In genomic region chr5:86565197-86565789, GRCh38 we compare ENCODE assay signal across 17 cellular contexts. TPM values are rescaled to one million over a fixed set of nuclear protein-coding genes. Genes with fewer than 3 reads are reported as not detected.
DNase-seq lines count a peak whose midpoint lies in the region; ATAC-seq, FAIRE-seq and TF ChIP-seq lines count a peak whose summit lies in the region.
"Had no signal": no experiment of that assay in that cellular context is flagged by ENCODE, and none has a peak within 500 bp of the region (broad histone marks: within the 10 kb centered on the region; RNA-seq: fewer than 3 reads in every experiment).

No MANE protein-coding gene starts in this region.

- intact Hi-C loops in HepG2 (cut with micrococcal nuclease; ENCODE audit: unreplicated experiment) (loop anchor here (10.0 kb wide), 1 partner anchor 110 kb away; no protein-coding TSS in a partner anchor), right lobe of liver (cut with DNase I) (no loop called here), MCF 10A (cut with micrococcal nuclease) (no loop called here)

- peak overlapping the region; percentile 68 for H2AFZ ChIP-seq in HepG2 (ENCODE audit: low read length)

- POLR2A ChIA-PET in HepG2 (lab: Yijun Ruan, JAX) (no interaction called here), MCF 10A (lab: Yijun Ruan, JAX) (interaction anchor here (0.5 to 0.6 kb wide), 2 partner anchors 570 to 846 kb away, joined by 3 to 4 read pairs; no protein-coding TSS in a partner anchor)

- H3K27me3 Mint-ChIP-seq in MCF 10A (ENCODE audit: insufficient read depth, unreplicated experiment) = peaks cover 25% of the 10 kb centered on the region
- H3K27me3 Mint-ChIP-seq: activated naive CD4-positive, alpha-beta T cell treated with anti-CD3 and anti-CD28 coated beads, Interleukin-2, amount 10 ng/mL, durations not matched to agents 7 days and 5 days had no signal

- no peaks in the 10 kb centered on the region for H3K36me3 Mint-ChIP-seq in MCF 10A (ENCODE audit: insufficient read depth, unreplicated experiment)
- H3K36me3 Mint-ChIP-seq: activated naive CD4-positive, alpha-beta T cell treated with anti-CD3 and anti-CD28 coated beads, Interleukin-2, amount 10 ng/mL, durations not matched to agents 7 days and 5 days had no signal

- peak overlapping the region; percentile 36; the same call in 1 of the 2 replicates for H3K9ac ChIP-seq in HepG2 (ENCODE audit: insufficient read depth, low read depth, low read length)

- TF ChIP-seq POLR2A in HepG2 (IDR thresholded peaks at IDR 0.05; ENCODE audit: insufficient read depth in 1 of 2, low read depth in 2 of 2, low read length in 2 of 2) = no peak
- TF ChIP-seq POLR2A in right lobe of liver (IDR thresholded peaks at IDR 0.05) = no peak

- H4K20me1 ChIP-seq in HepG2 (ENCODE audit: insufficient read depth, low read length) = no peaks in the 10 kb centered on the region

- H3K4me1 ChIP-seq in HepG2 (ENCODE audit: insufficient read depth, low read length) = peaks cover 17% of the 10 kb centered on the region
- no peaks in the 10 kb centered on the region for H3K4me1 ChIP-seq in right lobe of liver

- H3K9me3 ChIP-seq in HepG2 (ENCODE audit: low read length) (peaks cover 3% of the 10 kb centered on the region; the same call in 1 of the 2 replicates), right lobe of liver (no peaks in the 10 kb centered on the region)

- no peak overlapping the region for H3K27ac ChIP-seq in HepG2 (ENCODE audit: extremely low read length, insufficient read depth, low read length)
- no peak overlapping the region for H3K27ac ChIP-seq in right lobe of liver
- H3K27ac ChIP-seq: SK-N-MC had no signal

- CTCF ChIA-PET in HepG2 (lab: Yijun Ruan, JAX; ENCODE audit: low intra/inter-chr PET ratio, low total read pairs) (no interaction called here), MCF 10A (lab: Yijun Ruan, JAX) (no interaction called here)

- no peaks in the 10 kb centered on the region for H3K36me3 ChIP-seq in HepG2 (replicated peaks in 1 of 2; ENCODE audit: control insufficient read depth in 1 of 2, insufficient read depth in 2 of 2, low read length in 2 of 2)
- H3K36me3 ChIP-seq in right lobe of liver = no peaks in the 10 kb centered on the region

- no peak for FAIRE-seq in HepG2 (lab: Jason Lieb, UNC)
- FAIRE-seq: A204.1 had no signal

- H3K9me3 Mint-ChIP-seq in MCF 10A (ENCODE audit: unreplicated experiment) = no peaks in the 10 kb centered on the region
- H3K9me3 Mint-ChIP-seq: central memory CD8-positive, alpha-beta T cell had no signal

- in situ Hi-C loops in HepG2 (cut with HindIII; ENCODE audit: extremely low pct_ligation_motif_present, low pct_unique_long_range_greater_than_20kb) = no loop called here

- WGBS in HepG2 (ENCODE audit: low lambda C conversion rate) = 32% methylated on average over 8 of the region's 8 CpGs
- WGBS in right lobe of liver (ENCODE audit: insufficient coverage, low coverage, low lambda C conversion rate, missing lambda C conversion rate) = 22% methylated on average over 6 of the region's 8 CpGs

- H3K4me3 Mint-ChIP-seq in MCF 10A (ENCODE audit: unreplicated experiment) = no peak overlapping the region
- H3K4me3 Mint-ChIP-seq: activated naive CD4-positive, alpha-beta T cell treated with anti-CD3 and anti-CD28 coated beads, Interleukin-2, amount 10 ng/mL, durations not matched to agents 7 days and 5 days; central memory CD8-positive, alpha-beta T cell; neural crest cell had no signal

- H3K4me3 ChIP-seq in HepG2 (replicated peaks in 1 of 3; ENCODE audit: insufficient read depth in 1 of 3, low read depth in 2 of 3, low read length in 3 of 3) (no peak overlapping the region), right lobe of liver (no peak overlapping the region)
- H3K4me3 ChIP-seq: SK-N-MC had no signal

- ATAC-seq in HepG2 (peak; percentile 87), right lobe of liver (no peak), HG02852 (IDR thresholded peaks at IDR 0.05; ENCODE audit: unreplicated experiment) (peak; percentile 56), esophagus mucosa (no peak), SK-N-SH treated with all-trans-retinoic acid at 6 μM for 48 hours (no peak)

- DNase-seq in HepG2 (ENCODE audit: low spot score) = peak; percentile 9
- DNase-seq in right lobe of liver = no peak
- peak; percentile 6 for DNase-seq in HuH-7.5 (ENCODE audit: low spot score)
- no peak for DNase-seq in Ammon's horn (ENCODE audit: low spot score)
- no peak for DNase-seq in MCF 10A (ENCODE audit: unreplicated experiment)
- DNase-seq: activated naive CD4-positive, alpha-beta T cell treated with anti-CD3 and anti-CD28 coated beads, Interleukin-2, amount 10 ng/mL, durations not matched to agents 7 days and 5 days; DMS153; islet precursor cell; NCI-H1105 treated with DMSO at 0.1 percent for 48 hours; NCI-H774 had no signal

- H3K27ac Mint-ChIP-seq in MCF 10A (ENCODE audit: low read depth, unreplicated experiment) = no peak overlapping the region
- H3K27ac Mint-ChIP-seq: activated naive CD4-positive, alpha-beta T cell treated with anti-CD3 and anti-CD28 coated beads, Interleukin-2, amount 10 ng/mL, durations not matched to agents 7 days and 5 days had no signal

- no peak for TF ChIP-seq RAD21 in HepG2 (CRISPR knock-in tag; IDR thresholded peaks at IDR 0.05)

- BruUV-seq in HepG2 (replicated peaks; lab: Mats Ljungman, UMichigan) = no TSS peak
- BruUV-seq in MCF 10A (replicated peaks; lab: Mats Ljungman, UMichigan) = no TSS peak

- H3K4me1 Mint-ChIP-seq in MCF 10A (ENCODE audit: insufficient read depth, unreplicated experiment) = no peaks in the 10 kb centered on the region
- H3K4me1 Mint-ChIP-seq: activated naive CD4-positive, alpha-beta T cell treated with anti-CD3 and anti-CD28 coated beads, Interleukin-2, amount 10 ng/mL, durations not matched to agents 7 days and 5 days; neural crest cell had no signal

- H3K79me2 ChIP-seq in HepG2 (ENCODE audit: insufficient read depth, low read length) = no peaks in the 10 kb centered on the region

- peak overlapping the region; percentile 62 for H3K4me2 ChIP-seq in HepG2 (ENCODE audit: low read depth, low read length)

- no peak for TF ChIP-seq CTCF in HepG2 (CRISPR knock-in tag; IDR thresholded peaks at IDR 0.05)
- no peak for TF ChIP-seq CTCF in right lobe of liver (IDR thresholded peaks at IDR 0.05)
- TF ChIP-seq CTCF in MCF 10A (IDR thresholded peaks at IDR 0.05; ENCODE audit: unreplicated experiment) = no peak

- H3K27me3 ChIP-seq in HepG2 (ENCODE audit: control insufficient read depth in 1 of 2, insufficient read depth in 2 of 2, low read length in 2 of 2) = no peaks in the 10 kb centered on the region
- H3K27me3 ChIP-seq in right lobe of liver = no peaks in the 10 kb centered on the region

- TF ChIP-seq EP300 in HepG2 (IDR thresholded peaks at IDR 0.05; ENCODE audit: low read depth in 2 of 2, low read length in 2 of 2) (no peak), HepG2 (CRISPR knock-in tag; IDR thresholded peaks at IDR 0.05; ENCODE audit: borderline replicate concordance) (no peak)

TF ChIP-seq in SK-N-SH treated with all-trans-retinoic acid at 6 μM for 48 hours, 23 proteins besides CTCF, POLR2A, EP300 and RAD21:
- TF ChIP-seq TCF4 (CRISPR knock-in tag; IDR thresholded peaks at IDR 0.05; ENCODE audit: borderline replicate concordance) = no peak
- no peak for TF ChIP-seq GLIS3 (CRISPR knock-in tag; IDR thresholded peaks at IDR 0.05)
- no peak for TF ChIP-seq ZNF8 (CRISPR knock-in tag; IDR thresholded peaks at IDR 0.05)
- no peak for TF ChIP-seq ZFP30 (CRISPR knock-in tag; IDR thresholded peaks at IDR 0.05)
- TF ChIP-seq POU6F1 (CRISPR knock-in tag; IDR thresholded peaks at IDR 0.05; ENCODE audit: borderline replicate concordance, low read depth) = no peak

RNA-seq across cellular contexts. Expression of gene COX7C, which starts 52.4 kb away (rescaled TPM):
- total RNA-seq in HepG2 (2016; rRNA removed; fragmentation: Illumina TruSeq; extraction: Trizol) = 635 and 764 TPM in 2 replicates
- total RNA-seq in HepG2 (2016; cell fraction: cytosol; rRNA removed; fragmentation: Illumina TruSeq; extraction: Trizol; ENCODE audit: low read depth) = 280 and 326 TPM in 2 replicates
- total RNA-seq in HepG2 (2016; cell fraction: insoluble cytoplasmic fraction; rRNA removed; fragmentation: Illumina TruSeq; extraction: Trizol) = 605 and 809 TPM in 2 replicates
- total RNA-seq in HepG2 (2016; cell fraction: membrane; rRNA removed; fragmentation: Illumina TruSeq; extraction: Trizol) = 471 and 507 TPM in 2 replicates
- total RNA-seq in HepG2 (2016; cell fraction: nucleus; rRNA removed; fragmentation: Illumina TruSeq; extraction: Trizol) = 226 and 233 TPM in 2 replicates
- polyA plus RNA-seq in HepG2 (2011; rRNA removed) = 434 and 538 TPM in 2 replicates
- 364 and 498 TPM in 2 replicates for polyA plus RNA-seq in HepG2 (2011; cell fraction: cytosol; rRNA removed)
- 85.0 and 117 TPM in 2 replicates for polyA plus RNA-seq in HepG2 (2011; cell fraction: nucleus; rRNA removed)
- polyA plus RNA-seq in HepG2 (2012) = 862 and 1,267 TPM in 2 replicates
- 340 and 380 TPM in 2 replicates for polyA plus RNA-seq in HepG2 (2016; cell fraction: cytosol; fragmentation: Illumina TruSeq; extraction: Trizol; ENCODE audit: low read depth)
- 749 and 838 TPM in 2 replicates for polyA plus RNA-seq in HepG2 (2016; cell fraction: insoluble cytoplasmic fraction; fragmentation: Illumina TruSeq; extraction: Trizol; ENCODE audit: low read depth)
- polyA plus RNA-seq in HepG2 (2016; cell fraction: membrane; fragmentation: Illumina TruSeq; extraction: Trizol; ENCODE audit: low read depth) = 467 and 530 TPM in 2 replicates
- 361 and 382 TPM in 2 replicates for polyA plus RNA-seq in HepG2 (2016; cell fraction: nucleus; fragmentation: Illumina TruSeq; extraction: Trizol; ENCODE audit: insufficient read depth, low read depth)
- 57.8 and 137 TPM in 2 replicates for polyA minus RNA-seq in HepG2 (2011; rRNA and poly(A)+ RNA removed; ENCODE audit: low replicate concordance)
- polyA minus RNA-seq in HepG2 (2011; cell fraction: cytosol; rRNA and poly(A)+ RNA removed) = 68.4 and 72.1 TPM in 2 replicates
- polyA minus RNA-seq in HepG2 (2011; cell fraction: nucleus; rRNA and poly(A)+ RNA removed) = 48.4 and 59.2 TPM in 2 replicates
- total RNA-seq in right lobe of liver = 100 to 1,000 TPM; 308 to 507 (median 321) TPM
- 402 and 460 TPM in 2 replicates for total RNA-seq in MCF 10A (2022)
- 457 TPM for total RNA-seq in esophagus mucosa

Comparison
In these comparisons a context has a peak if more than half of its experiments do, and no peak if none do; other contexts are left out.
1. ATAC-seq: peak in HepG2 (single experiment) and HG02852 (single experiment); none in right lobe of liver (0 of 4), esophagus mucosa (single experiment) and SK-N-SH treated with all-trans-retinoic acid at 6 μM for 48 hours (single experiment).
2. DNase-seq: peak in HepG2 (single experiment) and HuH-7.5 (single experiment); none in right lobe of liver (0 of 3), Ammon's horn (single experiment) and MCF 10A (single experiment).